ENCODE assay signal across 1 cellular context in the genomic region with DNA sequence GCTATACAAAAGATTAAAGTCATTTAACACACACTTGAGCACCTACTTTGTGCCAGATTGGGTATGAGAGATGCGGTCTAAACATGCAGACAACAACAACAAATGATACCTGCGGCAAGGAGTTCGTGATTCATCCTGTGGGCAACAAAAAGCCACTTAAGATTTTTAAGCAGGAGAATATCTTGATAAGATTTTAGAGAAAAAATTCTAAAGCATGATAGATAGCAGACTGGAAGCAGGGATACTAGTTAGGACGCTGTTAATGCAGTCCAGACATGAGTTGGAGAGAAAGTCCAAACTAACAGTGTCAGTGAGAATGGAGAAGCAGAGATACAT.
TF ChIP-seq lines count a peak whose summit lies in the region.

No MANE protein-coding gene starts in this region.

TF ChIP-seq in HCT116, 20 proteins besides CTCF, POLR2A, EP300 and RAD21 (continued from another document):
- no peak for TF ChIP-seq ATF3 (IDR thresholded peaks at IDR 0.05)
